1 cellular context compared by ENCODE assay signal in genomic region chr6:75530696-75531095, GRCh38.
TF ChIP-seq lines count a peak whose summit lies in the region.

No MANE protein-coding gene starts in this region.

TF ChIP-seq in endothelial cell of umbilical vein, 7 proteins besides CTCF, POLR2A, EP300 and RAD21 (continued from another document):
- no peak for TF ChIP-seq MAX (IDR thresholded peaks at IDR 0.05; ENCODE audit: insufficient read depth, insufficient read length)
- no peak for TF ChIP-seq EZH2 (IDR thresholded peaks at IDR 0.05; ENCODE audit: borderline replicate concordance, low read depth, low read length, severe bottlenecking)
- TF ChIP-seq POLR2AphosphoS5 (IDR thresholded peaks at IDR 0.05; ENCODE audit: insufficient read depth, low read depth, low read length), result no peak
- TF ChIP-seq GATA2 (IDR thresholded peaks at IDR 0.05; ENCODE audit: insufficient read depth, insufficient read length, low read depth, low read length), result no peak
- no peak for TF ChIP-seq FOS (IDR thresholded peaks at IDR 0.05; ENCODE audit: borderline replicate concordance, insufficient read depth, low read length)
- TF ChIP-seq MYC (IDR thresholded peaks at IDR 0.05; ENCODE audit: low read depth, low read length), result no peak
